ENCODE assay signal across 8 cellular contexts in genomic region chr1:84573481-84573966, GRCh38. TPM values are rescaled to one million over a fixed set of nuclear protein-coding genes. Genes with fewer than 3 reads are reported as not detected.
DNase-seq lines count a peak whose midpoint lies in the region; ATAC-seq and TF ChIP-seq lines count a peak whose summit lies in the region.

No MANE protein-coding gene starts in this region.

- H3K9me3 ChIP-seq in CD8-positive, alpha-beta T cell (ENCODE audit: low read length) = no peaks in the 10 kb centered on the region
- no peaks in the 10 kb centered on the region for H3K9me3 ChIP-seq in mononuclear cell (ENCODE audit: low read depth, low read length)

- H3K36me3 Mint-ChIP-seq in CD8-positive, alpha-beta T cell = peaks cover 29% of the 10 kb centered on the region
- H3K36me3 Mint-ChIP-seq in IgD-negative memory B cell = peaks cover 16% of the 10 kb centered on the region

- peak overlapping the region; percentile 96 for H3K27ac ChIP-seq in CD8-positive, alpha-beta T cell (ENCODE audit: low read depth, low read length)

- no peaks in the 10 kb centered on the region for H3K9me3 Mint-ChIP-seq in CD8-positive, alpha-beta T cell
- no peaks in the 10 kb centered on the region for H3K9me3 Mint-ChIP-seq in IgD-negative memory B cell

- no peaks in the 10 kb centered on the region for H3K27me3 ChIP-seq in CD8-positive, alpha-beta T cell (ENCODE audit: insufficient read depth, low read length)
- no peaks in the 10 kb centered on the region for H3K27me3 ChIP-seq in mononuclear cell (ENCODE audit: insufficient read depth, low read length)

- H3K4me3 ChIP-seq in CD8-positive, alpha-beta T cell (ENCODE audit: low read depth, low read length) = peak overlapping the region; percentile 92
- H3K4me3 ChIP-seq in cardiac fibroblast (replicated peaks in 1 of 2; ENCODE audit: low read depth in 2 of 2, low read length in 2 of 2) (peak overlapping the region; percentile 55 to 59), mononuclear cell (ENCODE audit: low read length) (peak overlapping the region; percentile 76)

- ATAC-seq in CD8-positive, alpha-beta T cell = peak; percentile 1
- no peak for ATAC-seq in HG02759 (IDR thresholded peaks at IDR 0.05; ENCODE audit: unreplicated experiment)
- no peak for ATAC-seq in GM18867 (IDR thresholded peaks at IDR 0.05; ENCODE audit: unreplicated experiment)

- no peaks in the 10 kb centered on the region for H3K27me3 Mint-ChIP-seq in CD8-positive, alpha-beta T cell (ENCODE audit: low read depth)
- no peaks in the 10 kb centered on the region for H3K27me3 Mint-ChIP-seq in IgD-negative memory B cell

- POLR2A ChIA-PET in CD8-positive, alpha-beta T cell (lab: Charles Lee) = interaction anchor here (0.6 to 3.1 kb wide), 20 partner anchors 8 to 1318 kb away, joined by 3 to 28 read pairs (median 4); partner anchors contain the start of genes BCL10, GNG5, PRKACB and RPF1

- intact Hi-C loops in CD8-positive, alpha-beta T cell (cut with DNase I, micrococcal nuclease) = loop anchor here (1.0 to 10.0 kb wide), 7 partner anchors 271 to 1131 kb away; partner anchors contain the start of genes BCL10 (in 2 of the 2), SAMD13 (in 1 of the 2) and ZNHIT6 (in 1 of the 2)

- DNase-seq in CD8-positive, alpha-beta T cell = no peak
- peak in 1 of 2 donors; percentile 20 for DNase-seq in cardiac fibroblast (ENCODE audit: low read depth in 2 of 2)
- DNase-seq in UCSD-AML1 (lab: John Stamatoyannopoulos, UW; ENCODE audit: unreplicated experiment) = no peak
- DNase-seq in stimulated activated CD8-positive, alpha-beta memory T cell treated with anti-CD3 and anti-CD28 coated beads, Interleukin-4, amount 100 ng/mL, for 48 hours = no peak

- H3K36me3 ChIP-seq in CD8-positive, alpha-beta T cell (ENCODE audit: insufficient read depth, low read length) = no peaks in the 10 kb centered on the region

- H3K4me1 Mint-ChIP-seq in CD8-positive, alpha-beta T cell (ENCODE audit: low read depth) = peaks cover 45% of the 10 kb centered on the region
- peaks cover 32 to 41% (median 39%) of the 10 kb centered on the region in 3 donors for H3K4me1 Mint-ChIP-seq in IgD-negative memory B cell

- TF ChIP-seq CTCF in CD8-positive, alpha-beta T cell (IDR thresholded peaks at IDR 0.05) = no peak
- no peak for TF ChIP-seq CTCF in cardiac fibroblast (IDR thresholded peaks at IDR 0.05; ENCODE audit: low read depth, low read length)

- CTCF ChIA-PET in CD8-positive, alpha-beta T cell (lab: Charles Lee) = interaction anchor here (0.7 to 2.6 kb wide), 8 partner anchors 9 to 432 kb away, joined by 3 to 8 read pairs (median 5); partner anchors contain the start of gene PRKACB

- peaks cover 20% of the 10 kb centered on the region for H3K4me1 ChIP-seq in CD8-positive, alpha-beta T cell (ENCODE audit: insufficient read depth, low read length)
- peaks cover 29% of the 10 kb centered on the region for H3K4me1 ChIP-seq in mononuclear cell (ENCODE audit: insufficient read depth, low read length)

- H3K4me3 Mint-ChIP-seq in CD8-positive, alpha-beta T cell = peak overlapping the region; percentile 96
- H3K4me3 Mint-ChIP-seq in IgD-negative memory B cell = peak overlapping the region; percentile 94 to 99 (median 96)

- H3K27ac Mint-ChIP-seq in CD8-positive, alpha-beta T cell = peak overlapping the region; percentile 99
- H3K27ac Mint-ChIP-seq in IgD-negative memory B cell = peak overlapping the region; percentile 99

RNA-seq across cellular contexts. Expression of gene CTBS, which starts 0.7 kb away (rescaled TPM):
- 10 to 100 TPM; 17.3 to 19.7 TPM for total RNA-seq in CD8-positive, alpha-beta T cell
- 28.6 TPM for polyA plus RNA-seq in IgD-negative memory B cell
- 27.0 TPM for total RNA-seq in mononuclear cell
